ENCODE assay signal across 1 cellular context in the genomic region with DNA sequence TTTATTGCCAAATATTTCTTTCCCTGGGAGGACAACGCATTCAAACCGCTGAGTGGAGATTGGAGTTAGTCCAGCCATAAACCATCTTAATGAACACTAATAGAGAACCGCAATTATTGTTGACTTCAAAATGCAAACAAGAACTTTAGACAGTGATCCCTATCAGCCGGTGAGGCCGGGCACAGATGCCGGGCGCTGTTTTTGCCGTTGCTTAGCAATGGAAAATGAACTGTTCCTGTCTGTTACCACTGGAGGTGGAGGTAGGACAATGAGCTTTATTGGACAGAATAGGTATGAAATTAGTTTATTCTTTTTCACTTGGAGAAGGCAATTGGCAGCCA.
TF ChIP-seq lines count a peak whose summit lies in the region.

No MANE protein-coding gene starts in this region.

TF ChIP-seq in HepG2, 621 proteins besides CTCF, POLR2A, EP300 and RAD21 (continued from another document):
- 0 out of 2 replicates have a peak, but pooled peaks have one; percentile 25 for TF ChIP-seq GFI1 (CRISPR knock-in tag; IDR thresholded peaks at IDR 0.05; ENCODE audit: borderline replicate concordance)
- TF ChIP-seq, protein P1, sequence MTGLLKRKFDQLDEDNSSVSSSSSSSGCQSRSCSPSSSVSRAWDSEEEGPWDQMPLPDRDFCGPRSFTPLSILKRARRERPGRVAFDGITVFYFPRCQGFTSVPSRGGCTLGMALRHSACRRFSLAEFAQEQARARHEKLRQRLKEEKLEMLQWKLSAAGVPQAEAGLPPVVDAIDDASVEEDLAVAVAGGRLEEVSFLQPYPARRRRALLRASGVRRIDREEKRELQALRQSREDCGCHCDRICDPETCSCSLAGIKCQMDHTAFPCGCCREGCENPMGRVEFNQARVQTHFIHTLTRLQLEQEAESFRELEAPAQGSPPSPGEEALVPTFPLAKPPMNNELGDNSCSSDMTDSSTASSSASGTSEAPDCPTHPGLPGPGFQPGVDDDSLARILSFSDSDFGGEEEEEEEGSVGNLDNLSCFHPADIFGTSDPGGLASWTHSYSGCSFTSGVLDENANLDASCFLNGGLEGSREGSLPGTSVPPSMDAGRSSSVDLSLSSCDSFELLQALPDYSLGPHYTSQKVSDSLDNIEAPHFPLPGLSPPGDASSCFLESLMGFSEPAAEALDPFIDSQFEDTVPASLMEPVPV (CRISPR knock-in tag; IDR thresholded peaks at IDR 0.05): no peak
- 0 out of 2 replicates have a peak, but pooled peaks have one; percentile 23 for TF ChIP-seq MIXL1 (CRISPR knock-in tag; IDR thresholded peaks at IDR 0.05)
- TF ChIP-seq FOXP1 (IDR thresholded peaks at IDR 0.05): no peak
- TF ChIP-seq FOXP1 (CRISPR knock-in tag; IDR thresholded peaks at IDR 0.05): peak; percentile 50; the same call in 1 of the 2 replicates
- no peak for TF ChIP-seq SOX13 (IDR thresholded peaks at IDR 0.05)
- 0 out of 4 replicates have a peak, but pooled peaks of 1 of the 2 experiments have one; percentile 28 for TF ChIP-seq SOX13 (CRISPR knock-in tag; conservative IDR thresholded peaks at IDR 0.05 in 1 of 2, IDR thresholded peaks at IDR 0.05 in 1 of 2)
- TF ChIP-seq, protein P2, sequence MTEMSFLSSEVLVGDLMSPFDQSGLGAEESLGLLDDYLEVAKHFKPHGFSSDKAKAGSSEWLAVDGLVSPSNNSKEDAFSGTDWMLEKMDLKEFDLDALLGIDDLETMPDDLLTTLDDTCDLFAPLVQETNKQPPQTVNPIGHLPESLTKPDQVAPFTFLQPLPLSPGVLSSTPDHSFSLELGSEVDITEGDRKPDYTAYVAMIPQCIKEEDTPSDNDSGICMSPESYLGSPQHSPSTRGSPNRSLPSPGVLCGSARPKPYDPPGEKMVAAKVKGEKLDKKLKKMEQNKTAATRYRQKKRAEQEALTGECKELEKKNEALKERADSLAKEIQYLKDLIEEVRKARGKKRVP (CRISPR knock-in tag; IDR thresholded peaks at IDR 0.05): no peak
- TF ChIP-seq NAIF1 (CRISPR knock-in tag; IDR thresholded peaks at IDR 0.05; ENCODE audit: borderline replicate concordance): no peak
- TF ChIP-seq FOXJ3 (CRISPR knock-in tag; IDR thresholded peaks at IDR 0.05; ENCODE audit: borderline replicate concordance): no peak; the same call in 1 of the 2 replicates
- TF ChIP-seq, protein P3, sequence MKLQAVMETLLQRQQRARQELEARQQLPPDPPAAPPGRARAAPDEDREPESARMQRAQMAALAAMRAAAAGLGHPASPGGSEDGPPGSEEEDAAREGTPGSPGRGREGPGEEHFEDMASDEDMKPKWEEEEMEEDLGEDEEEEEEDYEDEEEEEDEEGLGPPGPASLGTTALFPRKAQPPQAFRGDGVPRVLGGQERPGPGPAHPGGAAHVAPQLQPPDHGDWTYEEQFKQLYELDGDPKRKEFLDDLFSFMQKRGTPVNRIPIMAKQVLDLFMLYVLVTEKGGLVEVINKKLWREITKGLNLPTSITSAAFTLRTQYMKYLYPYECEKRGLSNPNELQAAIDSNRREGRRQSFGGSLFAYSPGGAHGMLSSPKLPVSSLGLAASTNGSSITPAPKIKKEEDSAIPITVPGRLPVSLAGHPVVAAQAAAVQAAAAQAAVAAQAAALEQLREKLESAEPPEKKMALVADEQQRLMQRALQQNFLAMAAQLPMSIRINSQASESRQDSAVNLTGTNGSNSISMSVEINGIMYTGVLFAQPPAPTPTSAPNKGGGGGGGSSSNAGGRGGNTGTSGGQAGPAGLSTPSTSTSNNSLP (IDR thresholded peaks at IDR 0.05; ENCODE audit: low read depth, low read length): peak; percentile 72; the same call in 1 of the 2 replicates
- TF ChIP-seq, protein P4, sequence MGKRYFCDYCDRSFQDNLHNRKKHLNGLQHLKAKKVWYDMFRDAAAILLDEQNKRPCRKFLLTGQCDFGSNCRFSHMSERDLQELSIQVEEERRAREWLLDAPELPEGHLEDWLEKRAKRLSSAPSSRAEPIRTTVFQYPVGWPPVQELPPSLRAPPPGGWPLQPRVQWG (CRISPR knock-in tag; IDR thresholded peaks at IDR 0.05; ENCODE audit: borderline replicate concordance, low read depth): no peak
- no peak for TF ChIP-seq MED13 (CRISPR knock-in tag; IDR thresholded peaks at IDR 0.05)
- peak; percentile 19; the same call in 1 of the 2 replicates for TF ChIP-seq ELF4 (CRISPR knock-in tag; IDR thresholded peaks at IDR 0.05; ENCODE audit: borderline replicate concordance)
- 0 out of 2 replicates have a peak, but pooled peaks have one; percentile 70 for TF ChIP-seq SIN3A (IDR thresholded peaks at IDR 0.05; ENCODE audit: borderline replicate concordance, low read depth, low read length)
- TF ChIP-seq PRPF4 (IDR thresholded peaks at IDR 0.05; ENCODE audit: low read depth, low read length, poor library complexity, severe bottlenecking): no peak
- TF ChIP-seq IKZF4 (CRISPR knock-in tag; IDR thresholded peaks at IDR 0.05; ENCODE audit: borderline replicate concordance, low read depth, not compliant biosample characterization): no peak
- TF ChIP-seq RFX1 (IDR thresholded peaks at IDR 0.05): peak; percentile 74
- TF ChIP-seq ASH2L (IDR thresholded peaks at IDR 0.05; ENCODE audit: insufficient read length, low read depth, low read length): peak; percentile 75
- TF ChIP-seq RFX3 (CRISPR knock-in tag; IDR thresholded peaks at IDR 0.05): peak; percentile 69
- peak; percentile 31; the same call in 1 of the 2 replicates for TF ChIP-seq HNF4G (IDR thresholded peaks at IDR 0.05; ENCODE audit: borderline replicate concordance, low read depth, low read length)
- TF ChIP-seq HNF4G (CRISPR knock-in tag; IDR thresholded peaks at IDR 0.05; ENCODE audit: borderline replicate concordance, low read depth): no peak
- TF ChIP-seq SAP130 (CRISPR knock-in tag; IDR thresholded peaks at IDR 0.05; ENCODE audit: low read depth): peak; percentile 73
- TF ChIP-seq KDM6A (CRISPR knock-in tag; IDR thresholded peaks at IDR 0.05; ENCODE audit: low read depth): 0 out of 2 replicates have a peak, but pooled peaks have one; percentile 61
- TF ChIP-seq XRCC5 (optimal IDR thresholded peaks at IDR 0.05; ENCODE audit: low read length): no peak
- peak; percentile 19 for TF ChIP-seq SKI (IDR thresholded peaks at IDR 0.05; ENCODE audit: partially characterized antibody)
- 0 out of 2 replicates have a peak, but pooled peaks have one; percentile 4 for TF ChIP-seq ELF1 (CRISPR knock-in tag; IDR thresholded peaks at IDR 0.05)
- TF ChIP-seq, protein P5, sequence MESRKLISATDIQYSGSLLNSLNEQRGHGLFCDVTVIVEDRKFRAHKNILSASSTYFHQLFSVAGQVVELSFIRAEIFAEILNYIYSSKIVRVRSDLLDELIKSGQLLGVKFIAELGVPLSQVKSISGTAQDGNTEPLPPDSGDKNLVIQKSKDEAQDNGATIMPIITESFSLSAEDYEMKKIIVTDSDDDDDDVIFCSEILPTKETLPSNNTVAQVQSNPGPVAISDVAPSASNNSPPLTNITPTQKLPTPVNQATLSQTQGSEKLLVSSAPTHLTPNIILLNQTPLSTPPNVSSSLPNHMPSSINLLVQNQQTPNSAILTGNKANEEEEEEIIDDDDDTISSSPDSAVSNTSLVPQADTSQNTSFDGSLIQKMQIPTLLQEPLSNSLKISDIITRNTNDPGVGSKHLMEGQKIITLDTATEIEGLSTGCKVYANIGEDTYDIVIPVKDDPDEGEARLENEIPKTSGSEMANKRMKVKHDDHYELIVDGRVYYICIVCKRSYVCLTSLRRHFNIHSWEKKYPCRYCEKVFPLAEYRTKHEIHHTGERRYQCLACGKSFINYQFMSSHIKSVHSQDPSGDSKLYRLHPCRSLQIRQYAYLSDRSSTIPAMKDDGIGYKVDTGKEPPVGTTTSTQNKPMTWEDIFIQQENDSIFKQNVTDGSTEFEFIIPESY (CRISPR knock-in tag; IDR thresholded peaks at IDR 0.05): no peak
- 0 out of 2 replicates have a peak, but pooled peaks have one; percentile 11 for TF ChIP-seq ZKSCAN8 (CRISPR knock-in tag; IDR thresholded peaks at IDR 0.05; ENCODE audit: borderline replicate concordance)
- TF ChIP-seq, protein P6, sequence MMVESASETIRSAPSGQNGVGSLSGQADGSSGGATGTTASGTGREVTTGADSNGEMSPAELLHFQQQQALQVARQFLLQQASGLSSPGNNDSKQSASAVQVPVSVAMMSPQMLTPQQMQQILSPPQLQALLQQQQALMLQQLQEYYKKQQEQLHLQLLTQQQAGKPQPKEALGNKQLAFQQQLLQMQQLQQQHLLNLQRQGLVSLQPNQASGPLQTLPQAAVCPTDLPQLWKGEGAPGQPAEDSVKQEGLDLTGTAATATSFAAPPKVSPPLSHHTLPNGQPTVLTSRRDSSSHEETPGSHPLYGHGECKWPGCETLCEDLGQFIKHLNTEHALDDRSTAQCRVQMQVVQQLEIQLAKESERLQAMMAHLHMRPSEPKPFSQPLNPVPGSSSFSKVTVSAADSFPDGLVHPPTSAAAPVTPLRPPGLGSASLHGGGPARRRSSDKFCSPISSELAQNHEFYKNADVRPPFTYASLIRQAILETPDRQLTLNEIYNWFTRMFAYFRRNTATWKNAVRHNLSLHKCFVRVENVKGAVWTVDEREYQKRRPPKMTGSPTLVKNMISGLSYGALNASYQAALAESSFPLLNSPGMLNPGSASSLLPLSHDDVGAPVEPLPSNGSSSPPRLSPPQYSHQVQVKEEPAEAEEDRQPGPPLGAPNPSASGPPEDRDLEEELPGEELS (CRISPR knock-in tag; IDR thresholded peaks at IDR 0.05): peak; percentile 15; the same call in 1 of the 2 replicates
- TF ChIP-seq SOX5 (CRISPR knock-in tag; IDR thresholded peaks at IDR 0.05; ENCODE audit: borderline replicate concordance): peak; percentile 38; the same call in 1 of the 2 replicates
- TF ChIP-seq TBX2 (CRISPR knock-in tag; IDR thresholded peaks at IDR 0.05; ENCODE audit: borderline replicate concordance): 0 out of 2 replicates have a peak, but pooled peaks have one; percentile 1
- TF ChIP-seq, protein P7, sequence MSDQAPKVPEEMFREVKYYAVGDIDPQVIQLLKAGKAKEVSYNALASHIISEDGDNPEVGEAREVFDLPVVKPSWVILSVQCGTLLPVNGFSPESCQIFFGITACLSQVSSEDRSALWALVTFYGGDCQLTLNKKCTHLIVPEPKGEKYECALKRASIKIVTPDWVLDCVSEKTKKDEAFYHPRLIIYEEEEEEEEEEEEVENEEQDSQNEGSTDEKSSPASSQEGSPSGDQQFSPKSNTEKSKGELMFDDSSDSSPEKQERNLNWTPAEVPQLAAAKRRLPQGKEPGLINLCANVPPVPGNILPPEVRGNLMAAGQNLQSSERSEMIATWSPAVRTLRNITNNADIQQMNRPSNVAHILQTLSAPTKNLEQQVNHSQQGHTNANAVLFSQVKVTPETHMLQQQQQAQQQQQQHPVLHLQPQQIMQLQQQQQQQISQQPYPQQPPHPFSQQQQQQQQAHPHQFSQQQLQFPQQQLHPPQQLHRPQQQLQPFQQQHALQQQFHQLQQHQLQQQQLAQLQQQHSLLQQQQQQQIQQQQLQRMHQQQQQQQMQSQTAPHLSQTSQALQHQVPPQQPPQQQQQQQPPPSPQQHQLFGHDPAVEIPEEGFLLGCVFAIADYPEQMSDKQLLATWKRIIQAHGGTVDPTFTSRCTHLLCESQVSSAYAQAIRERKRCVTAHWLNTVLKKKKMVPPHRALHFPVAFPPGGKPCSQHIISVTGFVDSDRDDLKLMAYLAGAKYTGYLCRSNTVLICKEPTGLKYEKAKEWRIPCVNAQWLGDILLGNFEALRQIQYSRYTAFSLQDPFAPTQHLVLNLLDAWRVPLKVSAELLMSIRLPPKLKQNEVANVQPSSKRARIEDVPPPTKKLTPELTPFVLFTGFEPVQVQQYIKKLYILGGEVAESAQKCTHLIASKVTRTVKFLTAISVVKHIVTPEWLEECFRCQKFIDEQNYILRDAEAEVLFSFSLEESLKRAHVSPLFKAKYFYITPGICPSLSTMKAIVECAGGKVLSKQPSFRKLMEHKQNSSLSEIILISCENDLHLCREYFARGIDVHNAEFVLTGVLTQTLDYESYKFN (CRISPR knock-in tag; conservative IDR thresholded peaks at IDR 0.05): peak; percentile 76
